8 cellular contexts compared by ENCODE assay signal in the genomic region with DNA sequence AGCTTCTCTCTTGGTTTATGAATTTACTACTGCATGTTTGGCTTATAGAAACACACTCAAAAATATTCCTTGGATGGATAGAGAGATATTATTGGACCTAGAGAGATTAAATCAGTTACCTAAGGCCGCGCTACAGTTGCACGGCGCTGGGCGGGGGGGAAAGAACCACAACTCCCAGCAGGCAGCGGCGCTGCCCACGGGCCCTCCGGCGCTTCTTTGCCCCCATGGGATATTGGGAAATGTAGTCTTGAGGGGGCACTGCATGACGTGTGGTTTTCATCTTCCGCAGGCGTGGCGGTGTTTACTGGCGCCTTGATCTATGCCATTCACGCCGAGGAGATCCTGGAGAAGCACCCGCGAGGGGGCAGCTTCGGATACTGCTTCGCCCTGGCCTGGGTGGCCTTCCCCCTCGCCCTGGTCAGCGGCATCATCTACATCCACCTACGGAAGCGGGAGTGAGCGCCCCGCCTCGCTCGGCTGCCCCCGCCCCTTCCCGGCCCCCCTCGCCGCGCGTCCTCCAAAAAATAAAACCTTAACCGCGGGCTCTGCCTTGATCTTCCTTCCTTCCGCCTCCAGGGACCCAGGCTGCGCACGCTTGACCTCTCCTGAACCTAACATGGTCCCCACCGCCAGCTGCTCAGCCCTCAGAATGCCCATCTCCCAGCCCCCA. TPM values are rescaled to one million over a fixed set of nuclear protein-coding genes. Genes with fewer than 3 reads are reported as not detected.
DNase-seq lines count a peak whose midpoint lies in the region; ATAC-seq lines count a peak whose summit lies in the region.

No MANE protein-coding gene starts in this region.

- no peak overlapping the region for H2BK5ac ChIP-seq in mesendoderm (ENCODE audit: low read length)

- WGBS in mesendoderm (ENCODE audit: extremely low coverage, insufficient coverage, low lambda C conversion rate), result no CpG with 5 or more reads among the region's 41 CpGs

- H2BK15ac ChIP-seq in mesendoderm (replicated peaks; ENCODE audit: low read depth), result no peak overlapping the region

- no peaks in the 10 kb centered on the region for H3K27me3 ChIP-seq in mesendoderm (ENCODE audit: insufficient read depth, low read length, poor library complexity)

- peak overlapping the region; percentile 64 for H3K4me2 ChIP-seq in mesendoderm (ENCODE audit: low read length)

- H2BK120ac ChIP-seq in mesendoderm (ENCODE audit: low read depth, low read length), result no peak overlapping the region

- in situ Hi-C loops in Caki2 (cut with HindIII; ENCODE audit: low pct_unique_long_range_greater_than_20kb, low sequenced_read_pairs), result no loop called here

- peak overlapping the region; percentile 91 for H3K56ac ChIP-seq in mesendoderm (ENCODE audit: low read length)

- no peaks in the 10 kb centered on the region for H3K36me3 ChIP-seq in mesendoderm (ENCODE audit: control insufficient read depth, insufficient read depth, low read length)

- no peak overlapping the region for H2AK5ac ChIP-seq in mesendoderm (ENCODE audit: low read length)

- H3K18ac ChIP-seq in mesendoderm (ENCODE audit: low read length), result peak overlapping the region; percentile 86

- no peaks in the 10 kb centered on the region for H3K79me2 ChIP-seq in mesendoderm (ENCODE audit: control insufficient read depth, insufficient read depth, low read length)

- H3K23ac ChIP-seq in mesendoderm (ENCODE audit: low read length), result no peak overlapping the region

- H4K8ac ChIP-seq in mesendoderm (ENCODE audit: low read depth, low read length), result no peak overlapping the region

- DNase-seq in Caki2 (ENCODE audit: low read depth) (peak; percentile 91), NCI-H2227 (lab: John Stamatoyannopoulos, UW; ENCODE audit: unreplicated experiment) (peak; percentile 90), dermis microvascular lymphatic vessel endothelial cell (ENCODE audit: low read depth in 2 of 2) (peak; percentile 76 to 89), mesendoderm (peak; percentile 98)
- DNase-seq in activated CD4-positive, alpha-beta T cell treated with anti-CD3 and anti-CD28 coated beads, Interleukin-2, amount 50 U/mL, for 48 hours, result peak; percentile 74 to 83
- peak; percentile 75 to 81 for DNase-seq in stimulated activated CD8-positive, alpha-beta memory T cell treated with anti-CD3 and anti-CD28 coated beads, Interleukin-15, amount 100 ng/mL, for 48 hours (ENCODE audit: low read depth in 2 of 2)

- ATAC-seq in HG02623 (IDR thresholded peaks at IDR 0.05; ENCODE audit: unreplicated experiment), result peak; percentile 25
- no peak for ATAC-seq in HG03571 (IDR thresholded peaks at IDR 0.05; ENCODE audit: unreplicated experiment)

- peak overlapping the region; percentile 61 for H3K27ac ChIP-seq in mesendoderm (ENCODE audit: low read depth, low read length)

- peaks cover 4% of the 10 kb centered on the region for H3K4me1 ChIP-seq in mesendoderm (ENCODE audit: control insufficient read depth, low read depth, low read length)

- H3K9ac ChIP-seq in mesendoderm (ENCODE audit: low read length), result peak overlapping the region; percentile 74

- H4K5ac ChIP-seq in mesendoderm (ENCODE audit: low read length), result no peak overlapping the region

- H3K4me3 ChIP-seq in mesendoderm (ENCODE audit: low read length), result peak overlapping the region; percentile 29

- no peaks in the 10 kb centered on the region for H3K79me1 ChIP-seq in mesendoderm (ENCODE audit: low read length)

- H3K4ac ChIP-seq in mesendoderm (ENCODE audit: low read depth, low read length), result peak overlapping the region; percentile 77

RNA-seq across cellular contexts. Expression of gene EMP3, which starts 4.8 kb away (rescaled TPM):
- total RNA-seq in Caki2 (2014; rRNA removed; shearing (Covaris generic); ENCODE audit: low replicate concordance), result 119 and 124 TPM in 2 replicates
- 3.3 and 3.4 TPM in 2 replicates for total RNA-seq in dermis microvascular lymphatic vessel endothelial cell
- polyA plus RNA-seq in mesendoderm (2013, experiment 1 of 2), result 19.6 TPM
- polyA plus RNA-seq in mesendoderm (2013, experiment 2 of 2), result 22.3 TPM

RNA-seq across cellular contexts. Expression of gene TMEM143, which starts 33.6 kb away (rescaled TPM):
- 7.6 and 12.2 TPM in 2 replicates for total RNA-seq in Caki2 (2014; rRNA removed; shearing (Covaris generic); ENCODE audit: low replicate concordance)
- total RNA-seq in dermis microvascular lymphatic vessel endothelial cell, result 1.6 and 1.8 TPM in 2 replicates
- polyA plus RNA-seq in mesendoderm (2013, experiment 1 of 2), result 4.8 TPM
- 4.9 TPM for polyA plus RNA-seq in mesendoderm (2013, experiment 2 of 2)

RNA-seq across cellular contexts. Expression of gene SYNGR4, which starts 34.0 kb away (rescaled TPM):
- total RNA-seq in Caki2 (2014; rRNA removed; shearing (Covaris generic); ENCODE audit: low replicate concordance), result 0.20 TPM in 1 of 2 replicates, not detected in the other
- total RNA-seq in dermis microvascular lymphatic vessel endothelial cell, result not detected in 2 replicates
- 0.13 TPM for polyA plus RNA-seq in mesendoderm (2013, experiment 1 of 2)
- polyA plus RNA-seq in mesendoderm (2013, experiment 2 of 2), result 0.14 TPM

Comparison
In these comparisons a context has a peak if more than half of its experiments do, and no peak if none do; other contexts are left out.
1. RNA of gene EMP3, which starts 4.8 kb away (total RNA-seq): 119 to 124 TPM in Caki2; 3.3 to 3.4 TPM in dermis microvascular lymphatic vessel endothelial cell; every median in the first group is over 10 times any median in the second.
2. Peak in every context shown above with its lines, with median percentiles within 50 percentile points of each other: DNase-seq.